Comparison of ENCODE assay signal across 1 cellular context in genomic region chr15:58987036-58987435, GRCh38.
TF ChIP-seq lines count a peak whose summit lies in the region.

No MANE protein-coding gene starts in this region.

TF ChIP-seq in HCT116, 20 proteins besides CTCF, POLR2A, EP300 and RAD21 (continued from another document):
- no peak for TF ChIP-seq POLR2AphosphoS5 (IDR thresholded peaks at IDR 0.05; ENCODE audit: low read depth, low read length)
